ENCODE assay signal across 10 cellular contexts in the genomic region with DNA sequence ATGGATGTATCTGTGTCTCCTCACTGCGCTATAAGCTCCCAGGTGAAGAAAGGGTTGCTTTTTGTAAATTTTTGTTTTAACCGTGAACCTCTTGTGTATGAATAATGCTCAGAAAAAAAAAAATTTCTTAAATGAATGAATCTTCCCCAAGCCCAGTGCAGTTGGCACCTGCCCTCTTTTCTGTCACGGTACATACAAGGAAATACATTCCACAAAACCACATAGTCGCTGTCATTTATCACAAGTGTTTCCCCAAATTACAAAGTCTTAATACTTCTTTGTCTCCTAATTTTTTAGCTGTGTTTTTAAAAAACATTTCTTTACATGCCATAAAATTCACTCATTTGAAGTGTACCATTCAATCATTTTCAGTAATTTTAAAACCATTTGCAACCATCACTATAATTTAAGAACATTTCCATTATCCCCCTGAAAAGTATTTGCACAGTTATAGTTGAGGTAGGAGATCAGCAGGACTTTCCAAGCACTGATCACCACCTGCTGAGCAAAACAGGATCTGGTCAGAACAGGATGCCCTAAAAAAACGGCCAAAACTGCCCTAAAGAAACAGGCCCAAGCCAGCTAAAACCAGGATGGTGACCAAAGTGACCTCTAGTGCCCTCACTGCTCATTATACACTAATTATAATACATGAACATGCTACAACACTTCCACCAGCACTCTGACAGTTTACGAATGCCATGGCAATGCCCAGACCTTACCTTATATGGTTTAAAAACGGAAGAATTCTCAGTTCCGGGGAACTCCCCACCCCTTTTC. TPM values are rescaled to one million over a fixed set of nuclear protein-coding genes. Genes with fewer than 3 reads are reported as not detected.
DNase-seq lines count a peak whose midpoint lies in the region; ATAC-seq lines count a peak whose summit lies in the region.
"Had no signal": no experiment of that assay in that cellular context is flagged by ENCODE, and none has a peak within 500 bp of the region (broad histone marks: within the 10 kb centered on the region; RNA-seq: fewer than 3 reads in every experiment).

No MANE protein-coding gene starts in this region.

- no peaks in the 10 kb centered on the region for H3K9me3 Mint-ChIP-seq in memory B cell

- peak overlapping the region; percentile 90 for H3K4me3 Mint-ChIP-seq in memory B cell

- ATAC-seq in memory B cell (ENCODE audit: low read depth): no peak
- no peak for ATAC-seq in HG02852 (IDR thresholded peaks at IDR 0.05; ENCODE audit: unreplicated experiment)

- DNase-seq in GF-D8 (lab: John Stamatoyannopoulos, UW): peak; percentile 86
- peak; percentile 36 for DNase-seq in UCSD-AML1 (lab: John Stamatoyannopoulos, UW; ENCODE audit: unreplicated experiment)
- no peak for DNase-seq in memory B cell (ENCODE audit: low spot score in 2 of 2)
- no peak for DNase-seq in SIG-M5 treated with dmso at 0.1 percent for 504 hours (lab: John Stamatoyannopoulos, UW; ENCODE audit: unreplicated experiment)
- DNase-seq in SK-N-DZ (ENCODE audit: low spot score): no peak
- no peak for DNase-seq in stimulated activated CD4-positive, alpha-beta T cell treated with anti-CD3 and anti-CD28 coated beads, Interleukin-12 subunit alpha, Interleukin-12 subunit beta, amount 100 ng/mL, for 4 hours
- DNase-seq: islet precursor cell, MM.1S had no signal

- peaks cover 7% of the 10 kb centered on the region for H3K4me1 Mint-ChIP-seq in memory B cell

- H3K36me3 Mint-ChIP-seq in memory B cell: no peaks in the 10 kb centered on the region

- peak overlapping the region; percentile 19 for H2AFZ ChIP-seq in ACC112 (ENCODE audit: low read length, unreplicated experiment)

- no peaks in the 10 kb centered on the region for H3K27me3 ChIP-seq in ACC112 (ENCODE audit: insufficient read depth, low read length)

- H3K4me1 ChIP-seq in ACC112 (ENCODE audit: control insufficient read depth, insufficient read depth, low read length, unreplicated experiment): peaks cover 23% of the 10 kb centered on the region

- H3K27ac Mint-ChIP-seq in memory B cell: peak overlapping the region; percentile 84

- no peaks in the 10 kb centered on the region for H3K27me3 Mint-ChIP-seq in memory B cell

- peak overlapping the region; percentile 90; the same call in 1 of the 2 replicates for H3K4me3 ChIP-seq in ACC112 (ENCODE audit: low read depth, low read length)

- no peak overlapping the region for H3K27ac ChIP-seq in ACC112 (ENCODE audit: low read depth, low read length)

- no peaks in the 10 kb centered on the region for H3K36me3 ChIP-seq in ACC112 (ENCODE audit: insufficient read depth, low read length)

- peaks cover 33% of the 10 kb centered on the region for H3K79me2 ChIP-seq in ACC112 (ENCODE audit: control insufficient read depth, insufficient read depth, low read length, unreplicated experiment)

RNA-seq across cellular contexts. Expression of gene TEX30, which starts 1.2 kb away (rescaled TPM):
- polyA plus RNA-seq in SK-N-DZ (2014; cell fraction: cytosol; rRNA removed): 6.1 and 9.8 TPM in 2 replicates
- polyA plus RNA-seq in SK-N-DZ (2014; cell fraction: nucleus; rRNA removed): 13.6 and 16.2 TPM in 2 replicates

RNA-seq across cellular contexts. Expression of gene POGLUT2, which starts 24.0 kb away (rescaled TPM):
- polyA plus RNA-seq in SK-N-DZ (2014; cell fraction: cytosol; rRNA removed): 40.5 and 42.5 TPM in 2 replicates
- 29.3 and 42.8 TPM in 2 replicates for polyA plus RNA-seq in SK-N-DZ (2014; cell fraction: nucleus; rRNA removed)

RNA-seq across cellular contexts. Expression of gene BIVM, which starts 24.1 kb away (rescaled TPM):
- 35.3 and 37.5 TPM in 2 replicates for polyA plus RNA-seq in SK-N-DZ (2014; cell fraction: cytosol; rRNA removed)
- 67.6 and 84.8 TPM in 2 replicates for polyA plus RNA-seq in SK-N-DZ (2014; cell fraction: nucleus; rRNA removed)

Comparison
In these comparisons a context has a peak if more than half of its experiments do, and no peak if none do; other contexts are left out.
1. DNase-seq: peak in GF-D8 (single experiment) and UCSD-AML1 (single experiment); none in memory B cell (0 of 2), SIG-M5 treated with dmso at 0.1 percent for 504 hours (single experiment), SK-N-DZ (single experiment) and stimulated activated CD4-positive, alpha-beta T cell treated with anti-CD3 and anti-CD28 coated beads, Interleukin-12 subunit alpha, Interleukin-12 subunit beta, amount 100 ng/mL, for 4 hours (single experiment).